ENCODE assay signal across 8 cellular contexts in genomic region chr1:90133133-90133532, GRCh38.
DNase-seq lines count a peak whose midpoint lies in the region; ATAC-seq and TF ChIP-seq lines count a peak whose summit lies in the region.

No MANE protein-coding gene starts in this region.

- no CpG with 5 or more reads among the region's 2 CpGs for WGBS in neuronal stem cell (ENCODE audit: extremely low coverage in 2 of 2, insufficient read length in 2 of 2, insufficient replicate concordance in 1 of 2), 2 donors
- 0% methylated on average over 2 of the region's 2 CpGs for WGBS in suprapubic skin

- H3K9me3 Mint-ChIP-seq in chondrocyte (ENCODE audit: low read depth) = peaks cover 7% of the 10 kb centered on the region

- H3K4me3 Mint-ChIP-seq in chondrocyte (ENCODE audit: unreplicated experiment) = no peak overlapping the region

- H3K27me3 Mint-ChIP-seq in chondrocyte (ENCODE audit: low read depth) = peaks cover 23% of the 10 kb centered on the region

- peak; percentile 74 for TF ChIP-seq CTCF in C4-2B (conservative IDR thresholded peaks at IDR 0.05)
- TF ChIP-seq CTCF in HEK293 (tag by site-specific recombination; IDR thresholded peaks at IDR 0.05) = peak; percentile 29; the same call in 1 of the 2 replicates
- TF ChIP-seq CTCF in chondrocyte (IDR thresholded peaks at IDR 0.05) = peak; percentile 57
- peak in 1 of 2 donors; percentile 10 for TF ChIP-seq CTCF in suprapubic skin (IDR thresholded peaks at IDR 0.05)

- H3K4me1 ChIP-seq in HEK293 (ENCODE audit: control insufficient read depth, insufficient read depth, low read length) (no peaks in the 10 kb centered on the region), neuronal stem cell (ENCODE audit: control insufficient read depth in 2 of 2, insufficient read depth in 1 of 2, low read depth in 1 of 2, low read length in 2 of 2) (no peaks in the 10 kb centered on the region), suprapubic skin (peaks cover 5% of the 10 kb centered on the region)

- no peak overlapping the region for H3K18ac ChIP-seq in neuronal stem cell (ENCODE audit: low read length)

- no peak overlapping the region for H3K27ac Mint-ChIP-seq in chondrocyte (ENCODE audit: unreplicated experiment)

- no peak overlapping the region for H2BK15ac ChIP-seq in neuronal stem cell (ENCODE audit: low read length)

- H3K36me3 ChIP-seq in HEK293 (ENCODE audit: control insufficient read depth in 2 of 2, insufficient read depth in 1 of 2, low read length in 2 of 2) (no peaks in the 10 kb centered on the region), neuronal stem cell (replicated peaks in 1 of 2; ENCODE audit: control insufficient read depth in 2 of 2, insufficient read depth in 2 of 2, low read length in 2 of 2) (no peaks in the 10 kb centered on the region), suprapubic skin (no peaks in the 10 kb centered on the region)

- H4K8ac ChIP-seq in neuronal stem cell (ENCODE audit: low read depth, low read length) = no peak overlapping the region

- POLR2A ChIA-PET in HEK293 (lab: Yijun Ruan, JAX) = no interaction called here

- no peak overlapping the region for H2BK5ac ChIP-seq in neuronal stem cell (ENCODE audit: low read length)

- H2AK5ac ChIP-seq in neuronal stem cell (ENCODE audit: low read depth, low read length) = no peak overlapping the region

- H3K23ac ChIP-seq in neuronal stem cell (ENCODE audit: low read depth, low read length, poor library complexity) = no peak overlapping the region

- no peak overlapping the region for H2BK12ac ChIP-seq in neuronal stem cell (ENCODE audit: low read length)

- no peak overlapping the region for H2AFZ ChIP-seq in neuronal stem cell (ENCODE audit: low read length)

- no peak overlapping the region for H3K9ac ChIP-seq in neuronal stem cell (ENCODE audit: low read depth, low read length, poor library complexity)

- H3K79me1 ChIP-seq in neuronal stem cell (ENCODE audit: low read depth, low read length) = no peaks in the 10 kb centered on the region

- no peak for TF ChIP-seq POLR2A in suprapubic skin (IDR thresholded peaks at IDR 0.05)

- CTCF ChIA-PET in HEK293 (lab: Yijun Ruan, JAX) = interaction anchor here (0.5 to 2.8 kb wide), 29 partner anchors 10 to 1795 kb away, joined by 3 to 8 read pairs (median 3); no protein-coding TSS in a partner anchor

- no peak overlapping the region for H3K27ac ChIP-seq in C4-2B
- no peak overlapping the region for H3K27ac ChIP-seq in HEK293 (ENCODE audit: extremely low read depth, low read depth, low read length)
- H3K27ac ChIP-seq in neuronal stem cell (replicated peaks; ENCODE audit: low read length) = no peak overlapping the region
- H3K27ac ChIP-seq in suprapubic skin = no peak overlapping the region

- H3K14ac ChIP-seq in neuronal stem cell (ENCODE audit: low read length) = no peak overlapping the region

- peak; percentile 80 for DNase-seq in NCI-H69 (lab: John Stamatoyannopoulos, UW)
- DNase-seq in chondrocyte (ENCODE audit: low spot score) = no peak
- peak; percentile 48 for DNase-seq in neuronal stem cell (ENCODE audit: low spot score)
- DNase-seq in suprapubic skin (ENCODE audit: low spot score in 2 of 2) = no peak

- no peak overlapping the region for H3K4ac ChIP-seq in neuronal stem cell (ENCODE audit: low read length)

- H2BK120ac ChIP-seq in neuronal stem cell (ENCODE audit: low read depth, low read length) = no peak overlapping the region

- no peaks in the 10 kb centered on the region for H3K36me3 Mint-ChIP-seq in chondrocyte (ENCODE audit: low read depth)

- no peak overlapping the region for H4K91ac ChIP-seq in neuronal stem cell (ENCODE audit: low read depth, low read length, poor library complexity)

- H3K4me3 ChIP-seq in HEK293 (ENCODE audit: low read depth, low read length) = no peak overlapping the region
- no peak overlapping the region for H3K4me3 ChIP-seq in neuronal stem cell (ENCODE audit: low read length in 2 of 2)
- H3K4me3 ChIP-seq in suprapubic skin = no peak overlapping the region

- no peak for ATAC-seq in HG03135 (IDR thresholded peaks at IDR 0.05; ENCODE audit: unreplicated experiment)
- ATAC-seq in HG03460 (IDR thresholded peaks at IDR 0.05; ENCODE audit: unreplicated experiment) = no peak

- no peaks in the 10 kb centered on the region for H3K27me3 ChIP-seq in neuronal stem cell (ENCODE audit: control insufficient read depth in 3 of 3, insufficient read depth in 3 of 3, low read depth in 1 of 3, low read length in 3 of 3)
- H3K27me3 ChIP-seq in suprapubic skin = no peaks in the 10 kb centered on the region

- no peak for TF ChIP-seq EP300 in suprapubic skin (IDR thresholded peaks at IDR 0.05)

- H3K9me3 ChIP-seq in HEK293 (ENCODE audit: control insufficient read depth, insufficient read depth, low read depth, low read length) (no peaks in the 10 kb centered on the region), neuronal stem cell (replicated peaks in 1 of 2; ENCODE audit: control insufficient read depth in 2 of 2, insufficient read depth in 1 of 2, low read depth in 1 of 2, low read length in 2 of 2) (no peaks in the 10 kb centered on the region), suprapubic skin (no peaks in the 10 kb centered on the region)

- no peaks in the 10 kb centered on the region for H3K4me1 Mint-ChIP-seq in chondrocyte (ENCODE audit: low read depth)

- no peak overlapping the region for H3K4me2 ChIP-seq in neuronal stem cell (ENCODE audit: insufficient read depth, low read length, poor library complexity, severe bottlenecking)

TF ChIP-seq in HEK293, 187 proteins besides CTCF, POLR2A, EP300 and RAD21:
- TF ChIP-seq ZNF654 (tag by site-specific recombination; IDR thresholded peaks at IDR 0.05; ENCODE audit: low read depth) = peak; percentile 69
- TF ChIP-seq ZNF214 (tag by site-specific recombination; IDR thresholded peaks at IDR 0.05; ENCODE audit: borderline replicate concordance) = no peak
- no peak for TF ChIP-seq SETDB1 (IDR thresholded peaks at IDR 0.05; ENCODE audit: insufficient read length, low read length)
- TF ChIP-seq TRIM28 (IDR thresholded peaks at IDR 0.05; ENCODE audit: borderline replicate concordance, low read length) = 0 out of 2 replicates have a peak, but pooled peaks have one; percentile 19

Comparison
In these comparisons a context has a peak if more than half of its experiments do, and no peak if none do; other contexts are left out.
1. DNase-seq: peak in NCI-H69 (single experiment) and neuronal stem cell (single experiment); none in chondrocyte (single experiment) and suprapubic skin (0 of 2).